ENCODE assay signal across 20 cellular contexts in genomic region chr1:233389169-233389568, GRCh38.
"Had no signal": no experiment of that assay in that cellular context is flagged by ENCODE, and none has a peak within 500 bp of the region (broad histone marks: within the 10 kb centered on the region; RNA-seq: fewer than 3 reads in every experiment).

No MANE protein-coding gene starts in this region.

- ATAC-seq: activated naive CD4-positive, alpha-beta T cell treated with anti-CD3 and anti-CD28 coated beads, Interleukin-2, amount 50 U/mL, for 72 hours; activated naive CD8-positive, alpha-beta T cell treated with anti-CD3 and anti-CD28 coated beads, Interleukin-2, amount 50 U/mL, for 24 hours; activated T-cell treated with anti-CD3 and anti-CD28 coated beads, Interleukin-2, amount 50 U/mL, for 4 hours; WTC11 had no signal

- DNase-seq: activated CD4-positive, alpha-beta T cell treated with anti-CD3 and anti-CD28 coated beads for 48 hours; activated CD4-positive, alpha-beta T cell treated with anti-CD3 and anti-CD28 coated beads, Interleukin-2, amount 50 U/mL, for 4 hours; activated CD4-positive, CD25-positive, alpha-beta regulatory T cell treated with anti-CD3 and anti-CD28 coated beads, Interleukin-2, amount 50 U/mL, for 72 hours; activated CD8-positive, alpha-beta memory T cell treated with anti-CD3 and anti-CD28 coated beads for 24 hours; activated effector memory CD4-positive, alpha-beta T cell treated with anti-CD3 and anti-CD28 coated beads, Interleukin-2, amount 50 U/mL, for 16 hours; activated naive CD4-positive, alpha-beta T cell treated with Interleukin-2 at 50 U/mL for 16 hours; activated naive CD8-positive, alpha-beta T cell treated with anti-CD3 and anti-CD28 coated beads, Interleukin-2, amount 50 U/mL, for 24 hours; activated T-cell treated with anti-CD3 and anti-CD28 coated beads, Interleukin-2, amount 50 U/mL, for 4 hours; amniotic stem cell; Kasumi-1; KBM-7; NCI-H1105; NCI-H1436; NCI-H187; NCI-H2081; NCI-H510A treated with DMSO at 0.1 percent for 48 hours; OCI-M1; SHP77 had no signal
